8 cellular contexts compared by ENCODE assay signal in the genomic region with DNA sequence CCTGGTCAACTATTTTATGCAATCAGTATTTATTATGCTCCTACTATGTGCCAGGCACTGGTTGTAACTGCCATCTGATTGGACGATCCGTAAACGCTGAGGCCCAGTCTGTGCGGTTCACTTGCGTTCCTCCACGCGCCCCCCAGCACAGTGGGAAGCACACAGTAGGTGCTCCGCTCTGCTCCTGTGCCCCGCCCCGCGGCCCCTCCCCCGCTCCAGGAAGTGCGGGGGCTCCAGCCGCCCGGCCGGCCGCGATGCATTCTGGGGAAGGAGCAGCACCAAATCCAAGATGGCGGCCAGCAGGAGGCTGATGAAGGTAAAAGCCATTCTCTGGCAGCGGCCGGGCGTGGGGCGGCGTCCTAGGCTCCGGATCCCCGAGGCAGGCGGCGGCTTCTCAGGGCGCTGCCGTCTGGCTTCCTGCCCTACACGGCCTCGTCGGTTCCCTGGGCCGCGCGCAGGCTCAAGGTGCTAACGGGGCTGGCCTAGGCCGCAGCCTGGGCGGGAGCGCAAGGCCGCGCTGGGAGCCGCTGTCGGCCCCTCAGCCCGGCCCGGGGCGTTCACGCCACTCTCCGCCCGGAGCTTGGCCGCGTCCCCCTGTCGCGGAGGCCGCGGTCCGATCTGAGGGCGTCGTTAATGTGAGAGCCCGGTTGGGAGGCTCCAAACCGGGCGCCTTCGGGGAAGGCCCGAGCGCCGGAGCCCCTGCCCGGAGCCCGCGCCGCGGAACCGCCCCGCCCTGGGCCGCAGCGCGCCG. TPM values are rescaled to one million over a fixed set of nuclear protein-coding genes. Genes with fewer than 3 reads are reported as not detected.
A peak's percentile ranks its signal among the peaks of the same experiment; 100 is the strongest.
DNase-seq lines count a peak whose midpoint lies in the region; ATAC-seq and TF ChIP-seq lines count a peak whose summit lies in the region.

Gene UBE2L3, plus strand, starts transcription at position 259 of the 751 bp plus-strand sequence. Its CDS starts 31 bp downstream, at position 290.

- peak within 1 kb of the TSS; percentile 79 for H3K4me2 ChIP-seq in OCI-LY1 (ENCODE audit: low read length)

- no peak within 1 kb of the TSS for H2AFZ ChIP-seq in OCI-LY1 (ENCODE audit: low read length)

- DNase-seq in activated CD8-positive, alpha-beta memory T cell treated with anti-CD3 and anti-CD28 coated beads, Interleukin-2, amount 50 U/mL, for 48 hours = peak; percentile 90
- peak; percentile 85 for DNase-seq in endothelial cell (ENCODE audit: low spot score)
- peak; percentile 75 for DNase-seq in stimulated activated CD8-positive, alpha-beta memory T cell treated with anti-CD3 and anti-CD28 coated beads, Interleukin-15, amount 100 ng/mL, for 1 hour (ENCODE audit: low read depth)

- no peak for TF ChIP-seq CTCF in OCI-LY1 (IDR thresholded peaks at IDR 0.05; ENCODE audit: low read length)
- TF ChIP-seq CTCF in endothelial cell (IDR thresholded peaks at IDR 0.05; ENCODE audit: unreplicated experiment) = no peak

- H3K27me3 Mint-ChIP-seq in endothelial cell (ENCODE audit: unreplicated experiment) = no peaks in the 10 kb centered on the region

- no peaks in the 10 kb centered on the region for H3K9me2 ChIP-seq in OCI-LY1 (ENCODE audit: low read depth, low read length)

- 0 to 1% methylated on average over 70 to 76 of the region's 77 CpGs for WGBS in mesodermal cell (ENCODE audit: insufficient coverage in 2 of 2), 2 experiments

- no peaks in the 10 kb centered on the region for H3K27me3 ChIP-seq in OCI-LY1 (ENCODE audit: insufficient read depth, low read length)

- peaks cover 50% of the 10 kb centered on the region for H3K79me2 ChIP-seq in OCI-LY1 (ENCODE audit: insufficient read depth, low read length)

- ATAC-seq in GM18511 (IDR thresholded peaks at IDR 0.05; ENCODE audit: unreplicated experiment) (peak; percentile 67), HG03521 (IDR thresholded peaks at IDR 0.05; ENCODE audit: unreplicated experiment) (peak; percentile 72), HG03469 (IDR thresholded peaks at IDR 0.05; ENCODE audit: unreplicated experiment) (no peak)

- peak within 1 kb of the TSS; percentile 97 for H3K4me3 Mint-ChIP-seq in endothelial cell (ENCODE audit: unreplicated experiment)

- peaks cover 30% of the 10 kb centered on the region for H3K4me1 Mint-ChIP-seq in endothelial cell (ENCODE audit: unreplicated experiment)

- 0 out of 2 replicates have a peak, but pooled peaks cover 2% of the 10 kb centered on the region for H4K20me1 ChIP-seq in OCI-LY1 (ENCODE audit: insufficient read depth, low read length)

- H3K36me3 ChIP-seq in OCI-LY1 (ENCODE audit: insufficient read depth, low read length) = peaks cover 14% of the 10 kb centered on the region
- peaks cover 31% of the 10 kb centered on the region for H3K36me3 ChIP-seq in mesodermal cell (ENCODE audit: control insufficient read depth, insufficient read depth, low read length)

- H3K4me3 ChIP-seq in OCI-LY1 (ENCODE audit: low read depth, low read length, poor library complexity, severe bottlenecking) (peak within 1 kb of the TSS; percentile 75), mesodermal cell (ENCODE audit: extremely low read depth, insufficient read depth, low read length, poor library complexity, severe bottlenecking) (peak within 1 kb of the TSS; percentile 93)

- H3K4me1 ChIP-seq in OCI-LY1 (ENCODE audit: insufficient read depth, low read length, severe bottlenecking) (peaks cover 35% of the 10 kb centered on the region), mesodermal cell (ENCODE audit: control insufficient read depth, insufficient read depth, low read length, poor library complexity, severe bottlenecking) (peaks cover 18% of the 10 kb centered on the region)

- peaks cover 9% of the 10 kb centered on the region for H3K36me3 Mint-ChIP-seq in endothelial cell (ENCODE audit: low read depth, unreplicated experiment)

- peak within 1 kb of the TSS; percentile 86 for H3K9ac ChIP-seq in OCI-LY1 (ENCODE audit: low read length)

- peak within 1 kb of the TSS; percentile 96 for H3K27ac Mint-ChIP-seq in endothelial cell (ENCODE audit: unreplicated experiment)

- H3K27ac ChIP-seq in OCI-LY1 (ENCODE audit: low read depth, low read length, poor library complexity, severe bottlenecking) (peak within 1 kb of the TSS; percentile 22), mesodermal cell (ENCODE audit: low read depth, low read length, severe bottlenecking) (peak within 1 kb of the TSS; percentile 82)

- H3F3A ChIP-seq in OCI-LY1 (ENCODE audit: insufficient read depth, low read length) = no peaks in the 10 kb centered on the region

- H3K9me3 ChIP-seq in OCI-LY1 (ENCODE audit: low read length) = no peaks in the 10 kb centered on the region
- H3K9me3 ChIP-seq in mesodermal cell (ENCODE audit: control insufficient read depth, low read length) = no peaks in the 10 kb centered on the region

- H3K9me3 Mint-ChIP-seq in endothelial cell (ENCODE audit: unreplicated experiment) = no peaks in the 10 kb centered on the region

RNA-seq across cellular contexts. Expression of gene UBE2L3, which starts in this region (rescaled TPM):
- total RNA-seq in endothelial cell (ENCODE audit: unreplicated experiment) = 62.2 TPM
- polyA plus RNA-seq in mesodermal cell (2013, experiment 1 of 2) = 82.6 TPM
- polyA plus RNA-seq in mesodermal cell (2013, experiment 2 of 2) = 85.4 TPM
